In the genomic region with DNA sequence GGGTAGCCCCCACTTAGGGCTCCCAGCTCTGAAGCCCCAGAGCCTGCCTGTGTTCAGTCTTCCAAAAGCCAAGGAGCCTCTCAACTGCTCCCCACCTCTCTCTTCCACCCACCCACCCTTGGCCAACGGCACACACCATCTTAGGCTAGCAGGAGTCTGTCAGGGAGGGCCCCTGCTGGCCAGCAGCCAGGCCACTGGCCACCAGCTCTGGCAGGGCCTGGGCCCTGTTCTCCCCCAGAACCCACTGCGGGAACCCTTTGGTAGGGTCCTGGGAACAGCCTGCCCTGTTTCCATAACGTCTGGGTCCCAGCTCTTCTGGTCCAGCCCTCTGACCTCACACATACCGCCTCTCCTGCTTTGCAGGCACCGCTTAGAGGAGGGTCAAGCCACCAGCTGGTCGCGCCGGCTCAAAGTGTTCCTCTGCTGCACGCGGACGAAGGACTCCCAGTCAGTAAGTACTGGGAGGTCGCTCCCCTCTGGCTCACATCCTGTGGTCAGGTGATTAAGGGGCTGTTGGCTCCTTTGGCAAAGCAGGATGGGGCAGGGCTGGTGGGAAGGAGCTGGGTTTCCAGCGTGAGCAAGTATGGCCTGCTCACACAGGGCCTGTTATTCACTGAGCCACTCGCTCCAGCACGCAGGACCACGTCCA, we compare ENCODE assay signal across 16 cellular contexts. TPM values are rescaled to one million over a fixed set of nuclear protein-coding genes. Genes with fewer than 3 reads are reported as not detected.
DNase-seq lines count a peak whose midpoint lies in the region; ATAC-seq, FAIRE-seq and TF ChIP-seq lines count a peak whose summit lies in the region.
"Had no signal": no experiment of that assay in that cellular context is flagged by ENCODE, and none has a peak within 500 bp of the region (broad histone marks: within the 10 kb centered on the region; RNA-seq: fewer than 3 reads in every experiment).

No MANE protein-coding gene starts in this region.

- peak overlapping the region; percentile 55 for H2AK9ac ChIP-seq in IMR-90 (replicated peaks; ENCODE audit: low read depth, low read length, poor library complexity)

- H3K4me3 ChIP-seq in IMR-90 (ENCODE audit: insufficient read depth, low read depth, low read length), result no peak overlapping the region
- H3K4me3 ChIP-seq in astrocyte (ENCODE audit: insufficient read depth, low read depth, low read length), result no peak overlapping the region
- no peak overlapping the region for H3K4me3 ChIP-seq in epithelial cell of esophagus (ENCODE audit: low read length)
- no peak overlapping the region for H3K4me3 ChIP-seq in retinal pigment epithelial cell (ENCODE audit: low read length)

- H2AFZ ChIP-seq in IMR-90 (replicated peaks; ENCODE audit: low read length, poor library complexity), result peak overlapping the region; percentile 61
- no peak overlapping the region for H2AFZ ChIP-seq in astrocyte (ENCODE audit: low read depth, low read length)

- no peaks in the 10 kb centered on the region for H3K9me1 ChIP-seq in IMR-90 (ENCODE audit: insufficient read depth, low read length)

- H3K36me3 ChIP-seq in IMR-90 (ENCODE audit: control insufficient read depth, insufficient read depth, low read length) (peaks cover 18% of the 10 kb centered on the region; the same call in 1 of the 2 replicates), astrocyte (ENCODE audit: insufficient read depth, low read length) (peaks cover 4% of the 10 kb centered on the region)

- dilution Hi-C loops in IMR-90 (cut with HindIII; ENCODE audit: low sequenced_read_pairs, unreplicated experiment), result no loop called here

- POLR2A ChIA-PET in IMR-90 (lab: Charles Lee; ENCODE audit: unreplicated experiment), result no interaction called here

- no peak overlapping the region for H4K91ac ChIP-seq in IMR-90 (ENCODE audit: insufficient read depth, low read depth, low read length)

- H3K18ac ChIP-seq in IMR-90 (ENCODE audit: low read depth, low read length), result no peak overlapping the region

- H3K9me3 ChIP-seq in IMR-90 (ENCODE audit: control insufficient read depth, insufficient read depth, low read length) (no peaks in the 10 kb centered on the region), astrocyte (ENCODE audit: insufficient read depth, low read depth, low read length) (no peaks in the 10 kb centered on the region)

- no peak overlapping the region for H3K27ac ChIP-seq in IMR-90 (ENCODE audit: insufficient read depth, low read length)
- H3K27ac ChIP-seq in astrocyte (ENCODE audit: low read depth, low read length), result peak overlapping the region; percentile 44

- no peaks in the 10 kb centered on the region for H3K79me2 ChIP-seq in astrocyte (ENCODE audit: insufficient read depth, low read length)

- no peak overlapping the region for H2AK5ac ChIP-seq in IMR-90 (ENCODE audit: low read depth, low read length)

- H3K4me1 ChIP-seq in IMR-90 (ENCODE audit: control insufficient read depth, insufficient read depth, low read length) (peaks cover 3% of the 10 kb centered on the region; the same call in 1 of the 2 replicates), astrocyte (ENCODE audit: insufficient read depth, low read length) (peaks cover 38% of the 10 kb centered on the region)

- WGBS in IMR-90 (ENCODE audit: extremely low coverage in 2 of 2, insufficient read length in 1 of 2), 2 experiments, result 100% methylated on average over 1 of the region's 16 CpGs; no CpG with 5 or more reads in 1 of the 2 experiments

- H3K27me3 ChIP-seq in IMR-90 (ENCODE audit: control insufficient read depth, insufficient read depth, low read length) (no peaks in the 10 kb centered on the region), astrocyte (ENCODE audit: insufficient read depth, low read length) (no peaks in the 10 kb centered on the region)

- no peaks in the 10 kb centered on the region for H3K9me3 Mint-ChIP-seq in astrocyte (ENCODE audit: unreplicated experiment)

- no peak for TF ChIP-seq POLR2A in IMR-90 (IDR thresholded peaks at IDR 0.05; ENCODE audit: low read depth, low read length)

- intact Hi-C loops in IMR-90 (cut with micrococcal nuclease), result no loop called here

- H4K8ac ChIP-seq in IMR-90 (ENCODE audit: low read depth in 2 of 2, low read length in 2 of 2), result no peak overlapping the region

- H2BK20ac ChIP-seq in IMR-90 (ENCODE audit: low read depth, low read length), result no peak overlapping the region

- peak; percentile 69 for DNase-seq in IMR-90
- peak; percentile 67 for DNase-seq in astrocyte (ENCODE audit: low read depth)
- peak; percentile 50 for DNase-seq in epithelial cell of esophagus (ENCODE audit: low read depth)
- peak; percentile 71 for DNase-seq in retinal pigment epithelial cell (ENCODE audit: low read depth)
- DNase-seq in NCI-H187 (lab: John Stamatoyannopoulos, UW), result no peak
- DNase-seq: AML-193; aorta; COR-L47; NCI-H2029; NCI-H510A treated with DMSO at 0.1 percent for 48 hours; occipital lobe; SIG-M5; stimulated activated CD4-positive, alpha-beta T cell treated with anti-CD3 and anti-CD28 coated beads, Interleukin-2, amount 100 ng/mL, for 48 hours had no signal

- H3K14ac ChIP-seq in IMR-90 (replicated peaks; ENCODE audit: low read depth, low read length), result no peak overlapping the region

- no peak overlapping the region for H4K5ac ChIP-seq in IMR-90 (ENCODE audit: low read depth, low read length)

- H3K4me1 Mint-ChIP-seq in astrocyte (ENCODE audit: low read depth, unreplicated experiment), result peaks cover 23% of the 10 kb centered on the region

- no peak overlapping the region for H2BK5ac ChIP-seq in IMR-90 (ENCODE audit: low read depth, low read length, poor library complexity, severe bottlenecking)

- H3K4me2 ChIP-seq in IMR-90 (ENCODE audit: low read depth, low read length) (no peak overlapping the region), astrocyte (ENCODE audit: low read length) (peak overlapping the region; percentile 21)

- no peak for TF ChIP-seq RAD21 in IMR-90 (IDR thresholded peaks at IDR 0.05; ENCODE audit: low read length)

- no peak overlapping the region for H3K27ac Mint-ChIP-seq in astrocyte (ENCODE audit: unreplicated experiment)

- H3K56ac ChIP-seq in IMR-90 (ENCODE audit: extremely low read depth, insufficient read depth, low read length), result no peak overlapping the region

- H3K23ac ChIP-seq in IMR-90 (ENCODE audit: low read depth, low read length), result no peak overlapping the region

- H3K9ac ChIP-seq in IMR-90 (ENCODE audit: low read depth, low read length) (no peak overlapping the region), astrocyte (ENCODE audit: low read length) (peak overlapping the region; percentile 48)

- H3K79me1 ChIP-seq in IMR-90 (ENCODE audit: low read depth in 1 of 2, low read length in 2 of 2), result no peaks in the 10 kb centered on the region

- FAIRE-seq in astrocyte (lab: Jason Lieb, UNC), result no peak

- ATAC-seq in IMR-90 (ENCODE audit: low read depth) (no peak; the same call in 1 of the 2 replicates), HG03354 (IDR thresholded peaks at IDR 0.05; ENCODE audit: poor library complexity, severe bottlenecking, unreplicated experiment) (no peak), HG02763 (IDR thresholded peaks at IDR 0.05; ENCODE audit: unreplicated experiment) (no peak)

- H3K4ac ChIP-seq in IMR-90 (ENCODE audit: low read depth, low read length), result no peak overlapping the region

- peaks cover 2% of the 10 kb centered on the region for H3K27me3 Mint-ChIP-seq in astrocyte (ENCODE audit: low read depth, unreplicated experiment)

- no peak overlapping the region for H3K4me3 Mint-ChIP-seq in astrocyte (ENCODE audit: unreplicated experiment)

- H2BK120ac ChIP-seq in IMR-90 (ENCODE audit: low read depth, low read length), result no peak overlapping the region

- peaks cover 22% of the 10 kb centered on the region for H3K36me3 Mint-ChIP-seq in astrocyte (ENCODE audit: low read depth, unreplicated experiment)

- H4K20me1 ChIP-seq in IMR-90 (ENCODE audit: insufficient read depth, low read length) (no peaks in the 10 kb centered on the region), astrocyte (ENCODE audit: insufficient read depth, low read length) (peaks cover 7% of the 10 kb centered on the region)

- CTCF ChIA-PET in IMR-90 (lab: Yijun Ruan, JAX), result no interaction called here

- BruUV-seq in IMR-90 (replicated peaks; lab: Mats Ljungman, UMichigan), result no TSS peak

- H2BK15ac ChIP-seq in IMR-90 (ENCODE audit: low read depth, low read length), result no peak overlapping the region

- in situ Hi-C loops in IMR-90 (cut with MboI; ENCODE audit: low sequenced_read_pairs), result no loop called here

- TF ChIP-seq CTCF in IMR-90 (conservative IDR thresholded peaks at IDR 0.05; ENCODE audit: low read depth, low read length) (no peak), astrocyte (IDR thresholded peaks at IDR 0.05; ENCODE audit: insufficient read depth, low read depth, low read length) (no peak), epithelial cell of esophagus (IDR thresholded peaks at IDR 0.05; ENCODE audit: insufficient read depth, low read depth, low read length, missing control alignments) (no peak), retinal pigment epithelial cell (conservative IDR thresholded peaks at IDR 0.05; ENCODE audit: low read depth, low read length) (no peak)

TF ChIP-seq in IMR-90, 13 proteins besides CTCF, POLR2A, EP300 and RAD21 (continues in another document):
- no peak for TF ChIP-seq CHD1 (IDR thresholded peaks at IDR 0.05; ENCODE audit: low read depth, low read length)
- TF ChIP-seq RFX5 (IDR thresholded peaks at IDR 0.05; ENCODE audit: low read depth, low read length), result no peak
- no peak for TF ChIP-seq FOS (IDR thresholded peaks at IDR 0.05; ENCODE audit: low read depth, low read length)
- TF ChIP-seq, protein P1, sequence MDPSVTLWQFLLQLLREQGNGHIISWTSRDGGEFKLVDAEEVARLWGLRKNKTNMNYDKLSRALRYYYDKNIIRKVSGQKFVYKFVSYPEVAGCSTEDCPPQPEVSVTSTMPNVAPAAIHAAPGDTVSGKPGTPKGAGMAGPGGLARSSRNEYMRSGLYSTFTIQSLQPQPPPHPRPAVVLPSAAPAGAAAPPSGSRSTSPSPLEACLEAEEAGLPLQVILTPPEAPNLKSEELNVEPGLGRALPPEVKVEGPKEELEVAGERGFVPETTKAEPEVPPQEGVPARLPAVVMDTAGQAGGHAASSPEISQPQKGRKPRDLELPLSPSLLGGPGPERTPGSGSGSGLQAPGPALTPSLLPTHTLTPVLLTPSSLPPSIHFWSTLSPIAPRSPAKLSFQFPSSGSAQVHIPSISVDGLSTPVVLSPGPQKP (IDR thresholded peaks at IDR 0.05; ENCODE audit: borderline replicate concordance, low read depth, low read length), result no peak
- TF ChIP-seq MAFK (IDR thresholded peaks at IDR 0.05; ENCODE audit: low read depth, low read length), result no peak

RNA-seq across cellular contexts. Expression of gene MYRF, which starts 26.7 kb away (rescaled TPM):
- total RNA-seq in IMR-90 (2012; rRNA removed) (1.6 and 1.7 TPM in 2 replicates), astrocyte (39.5 and 53.9 TPM in 2 replicates)
- 10.6 and 10.7 TPM in 2 replicates for polyA plus RNA-seq in IMR-90 (2012; rRNA removed)
- polyA plus RNA-seq in IMR-90 (2012; cell fraction: cytosol; rRNA removed), result 6.1 and 9.3 TPM in 2 replicates
- 31.2 and 47.2 TPM in 2 replicates for polyA plus RNA-seq in IMR-90 (2012; cell fraction: nucleus; rRNA removed; ENCODE audit: low replicate concordance)
- total RNA-seq: skeletal muscle tissue had no signal

RNA-seq across cellular contexts. Expression of gene DAGLA, which starts 45.6 kb away (rescaled TPM):
- total RNA-seq in IMR-90 (2012; rRNA removed) (0.83 and 0.90 TPM in 2 replicates), astrocyte (5.5 and 5.6 TPM in 2 replicates)
- polyA plus RNA-seq in IMR-90 (2012; rRNA removed), result 3.8 and 4.6 TPM in 2 replicates
- polyA plus RNA-seq in IMR-90 (2012; cell fraction: cytosol; rRNA removed), result 2.1 and 4.0 TPM in 2 replicates
- polyA plus RNA-seq in IMR-90 (2012; cell fraction: nucleus; rRNA removed; ENCODE audit: low replicate concordance), result 5.5 and 17.2 TPM in 2 replicates

Comparison
In these comparisons a context has a peak if more than half of its experiments do, and no peak if none do; other contexts are left out.
1. DNase-seq: peak in IMR-90 (single experiment), astrocyte (single experiment), epithelial cell of esophagus (single experiment) and retinal pigment epithelial cell (single experiment); none in NCI-H187 (0 of 2).
2. RNA of gene MYRF, which starts 26.7 kb away (total RNA-seq): 39.5 to 53.9 TPM in astrocyte; 1.6 to 1.7 TPM in IMR-90; every median in the first group is over 10 times any median in the second.